1 cellular context compared by ENCODE assay signal in the genomic region with DNA sequence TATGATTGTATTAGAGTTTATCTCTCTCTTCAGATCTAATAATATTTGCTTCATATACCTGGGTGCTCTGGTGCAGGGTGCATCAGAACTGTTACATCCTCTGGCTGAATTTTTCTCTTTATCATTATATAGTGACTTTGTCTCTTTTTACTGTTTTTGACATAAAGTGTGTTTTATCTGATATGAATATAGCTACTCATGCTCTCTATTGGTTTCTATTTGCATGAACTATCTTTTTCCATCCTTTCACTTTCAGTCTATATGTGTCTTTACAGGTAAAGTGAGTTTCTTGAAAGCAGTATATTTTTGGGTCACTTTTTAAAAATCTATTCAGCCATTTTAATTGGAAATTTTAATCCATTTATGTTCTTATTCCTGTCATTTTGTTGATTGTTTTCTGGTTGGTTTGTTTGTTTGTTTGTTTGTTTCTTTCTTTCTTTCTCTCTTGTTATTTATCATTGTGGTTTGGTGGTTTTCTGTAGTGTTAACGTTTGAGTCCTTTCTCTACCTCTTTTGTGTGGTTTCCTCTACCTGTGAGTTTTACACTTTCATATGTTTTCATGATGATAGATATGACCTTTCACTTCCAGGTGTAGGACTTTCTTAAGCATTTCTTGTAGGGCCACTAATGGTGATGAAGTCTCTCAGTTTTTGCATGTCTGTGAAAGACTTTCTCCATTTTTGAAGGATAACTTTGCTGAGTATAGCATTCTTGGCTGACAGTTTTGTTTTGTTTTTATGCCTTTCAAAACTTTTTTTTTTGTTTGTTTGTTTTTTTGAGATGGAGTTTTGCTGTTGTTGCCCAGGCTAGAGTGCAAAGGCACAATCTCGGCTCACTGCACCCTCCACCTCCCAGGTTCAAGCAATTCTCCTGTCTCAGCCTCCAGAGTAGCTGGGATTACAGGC.
TF ChIP-seq lines count a peak whose summit lies in the region.

No MANE protein-coding gene starts in this region.

TF ChIP-seq in HepG2, 621 proteins besides CTCF, POLR2A, EP300 and RAD21 (continued from another document):
- no peak for TF ChIP-seq KAT7 (CRISPR knock-in tag; IDR thresholded peaks at IDR 0.05; ENCODE audit: borderline replicate concordance)
- TF ChIP-seq NPAS2 (CRISPR knock-in tag; IDR thresholded peaks at IDR 0.05; ENCODE audit: borderline replicate concordance) = no peak
- TF ChIP-seq MLXIP (CRISPR knock-in tag; IDR thresholded peaks at IDR 0.05; ENCODE audit: borderline replicate concordance) = no peak
- TF ChIP-seq MAFK (conservative IDR thresholded peaks at IDR 0.05 in 1 of 2, IDR thresholded peaks at IDR 0.05 in 1 of 2; ENCODE audit: low read length in 2 of 2) = 0 out of 4 replicates have a peak, but pooled peaks of 1 of the 2 experiments have one; percentile 28
